In the genomic region with DNA sequence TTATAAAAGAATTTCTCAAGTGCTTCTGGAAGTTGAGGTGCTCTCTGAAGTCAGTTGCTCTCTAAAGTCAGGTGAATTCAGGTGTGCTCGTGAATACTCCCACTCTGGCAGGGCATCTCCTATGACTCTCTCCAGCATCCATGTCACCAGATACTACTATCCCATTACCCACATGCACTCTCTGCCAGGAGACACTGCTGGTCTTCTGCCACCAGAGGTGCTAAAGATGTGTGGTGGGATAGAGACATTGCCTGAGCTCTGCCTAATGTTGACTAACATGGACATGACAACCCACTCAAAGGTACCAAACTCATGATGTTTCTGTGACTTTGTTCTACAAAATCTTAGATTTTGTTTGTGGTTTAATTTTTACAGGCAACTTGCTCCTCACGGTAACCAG, we compare ENCODE assay signal across 1 cellular context.
TF ChIP-seq lines count a peak whose summit lies in the region.

No MANE protein-coding gene starts in this region.

TF ChIP-seq in GM23338, 12 proteins besides CTCF, POLR2A, EP300 and RAD21 (continued from another document):
- TF ChIP-seq ZNF114 (CRISPR knock-in tag; IDR thresholded peaks at IDR 0.05) (no peak), STAT1 (IDR thresholded peaks at IDR 0.05; ENCODE audit: unreplicated experiment) (no peak), NANOG (IDR thresholded peaks at IDR 0.05; ENCODE audit: borderline replicate concordance) (no peak), POLR2AphosphoS5 (IDR thresholded peaks at IDR 0.05; ENCODE audit: low read depth) (no peak), ZNF331 (CRISPR knock-in tag; IDR thresholded peaks at IDR 0.05; ENCODE audit: low read depth) (no peak), JUNB (IDR thresholded peaks at IDR 0.05; ENCODE audit: unreplicated experiment) (no peak)
